26 cellular contexts compared by ENCODE assay signal in the genomic region with DNA sequence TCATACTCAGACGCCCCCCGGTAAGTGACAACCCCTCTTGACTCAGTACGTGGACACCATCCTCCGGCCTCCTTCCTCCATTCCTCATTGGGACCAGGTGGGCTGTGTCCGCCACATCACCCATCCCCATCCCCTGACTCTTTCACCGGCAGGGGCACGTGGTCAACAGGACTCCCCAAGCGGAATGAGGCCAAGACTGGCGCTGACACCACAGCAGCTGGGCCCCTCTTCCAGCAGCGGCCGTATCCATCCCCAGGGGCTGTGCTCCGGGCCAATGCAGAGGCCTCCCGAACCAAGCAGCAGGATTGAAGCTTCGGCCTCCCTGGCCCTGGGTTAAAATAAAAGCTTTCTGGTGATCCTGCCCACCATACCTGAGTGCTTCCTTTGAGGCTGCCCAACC.
"Had no signal": no experiment of that assay in that cellular context is flagged by ENCODE, and none has a peak within 500 bp of the region (broad histone marks: within the 10 kb centered on the region; RNA-seq: fewer than 3 reads in every experiment).

No MANE protein-coding gene starts in this region.

- H3K27me3 Mint-ChIP-seq: naive B cell; natural killer cell treated with Interleukin-12 subunit alpha and Interleukin-12 subunit beta and Interleukin-15 and Interleukin-18, amount 100 ng/mL, for 72 hours; stimulated activated naive CD8-positive, alpha-beta T cell treated with anti-CD3 and anti-CD28 coated beads, Interleukin-15, Interleukin-2, amounts not matched to agents 100 ng/mL and 50 ng/mL, for 24 hours had no signal

- H3K4me1 Mint-ChIP-seq: stimulated activated naive B cell treated with anti-CD40 and anti-IgM and Interleukin-4, amounts not matched to agents 10 μg/mL and 1 μg/mL and 100 μg/mL, for 72 hours had no signal

- DNase-seq: dorsolateral prefrontal cortex; effector CD4-positive, alpha-beta T cell; foreskin fibroblast; gastrocnemius medialis; head of caudate nucleus; mesenchymal stem cell; mucosa of descending colon; naive B cell; sigmoid colon; stimulated activated CD4-positive, alpha-beta T cell treated with anti-CD3 and anti-CD28 coated beads, Interleukin-4, amount 100 ng/mL, for 4 hours; stimulated activated naive B cell treated with anti-CD40 and anti-IgM and Interleukin-4, amounts not matched to agents 10 μg/mL and 1 μg/mL and 100 μg/mL, for 72 hours; upper lobe of left lung had no signal

- H3K27me3 ChIP-seq: gastrocnemius medialis, neutrophil, right atrium auricular region, sigmoid colon, tibial nerve, upper lobe of left lung had no signal

- H3K36me3 ChIP-seq: prostate gland had no signal

- H3K9me3 ChIP-seq: gastrocnemius medialis, mucosa of descending colon, neutrophil, prostate gland, right atrium auricular region, sigmoid colon, thoracic aorta, tibial nerve had no signal

- H3K4me3 ChIP-seq: dorsolateral prefrontal cortex, gastrocnemius medialis, lung, mucosa of descending colon, prostate gland, right atrium auricular region, sigmoid colon, thoracic aorta, tibial nerve, upper lobe of left lung had no signal

- H3K27ac Mint-ChIP-seq: mesothelial cell of epicardium had no signal

- H3K4me3 Mint-ChIP-seq: mesothelial cell of epicardium; naive B cell; natural killer cell treated with Interleukin-12 subunit alpha and Interleukin-12 subunit beta and Interleukin-15 and Interleukin-18, amount 100 ng/mL, for 72 hours; neural crest cell; stimulated activated naive B cell treated with anti-CD40 and anti-IgM and Interleukin-4, amounts not matched to agents 10 μg/mL and 1 μg/mL and 100 μg/mL, for 72 hours; stimulated activated naive CD8-positive, alpha-beta T cell treated with anti-CD3 and anti-CD28 coated beads, Interleukin-15, Interleukin-2, amounts not matched to agents 100 ng/mL and 50 ng/mL, for 24 hours had no signal

- ATAC-seq: esophagus mucosa; gastrocnemius medialis; left lobe of liver; mucosa of descending colon; natural killer cell treated with Interleukin-12 subunit alpha and Interleukin-12 subunit beta and Interleukin-15 and Interleukin-18, amount 100 ng/mL, for 72 hours; stimulated activated naive B cell treated with anti-CD40 and anti-IgM and Interleukin-4, amounts not matched to agents 10 μg/mL and 1 μg/mL and 100 μg/mL, for 72 hours had no signal

- H3K27ac ChIP-seq: dorsolateral prefrontal cortex, gastrocnemius medialis, neutrophil, prostate gland, right atrium auricular region, sigmoid colon, thoracic aorta, tibial nerve, upper lobe of left lung had no signal

- FAIRE-seq: keratinocyte, urothelium cell line had no signal

- H3K4me1 ChIP-seq: prostate gland had no signal
